In the genomic region with DNA sequence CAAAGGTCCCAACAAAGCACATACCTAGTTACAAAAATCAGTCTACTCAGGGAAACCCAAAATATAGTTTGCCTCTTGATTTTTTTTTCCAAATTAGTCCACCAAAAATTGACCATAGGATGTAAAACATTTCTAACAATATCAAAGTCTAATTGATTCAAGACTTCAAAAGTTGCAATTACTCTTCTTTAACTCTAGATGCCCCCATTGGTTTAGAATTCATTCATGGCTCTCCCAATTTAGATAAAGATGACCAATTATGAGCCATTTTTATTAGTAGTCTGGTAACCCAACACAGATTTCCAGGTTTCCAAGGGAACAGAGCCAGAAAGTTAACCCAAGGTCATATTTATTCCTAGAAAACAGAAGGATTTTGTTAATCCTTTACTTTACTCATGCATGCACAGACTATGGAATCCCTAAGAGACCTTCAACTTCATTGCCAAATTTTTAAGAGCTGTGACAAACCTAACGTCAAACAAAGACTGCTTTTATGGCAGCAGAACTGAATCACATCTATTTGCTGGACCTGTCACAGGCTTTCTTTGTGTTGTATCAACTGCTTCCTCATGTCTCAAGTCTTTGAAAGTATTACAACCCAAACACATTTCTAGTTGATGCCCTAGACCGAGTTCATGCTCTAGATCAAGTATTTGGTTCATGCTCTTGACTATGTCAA, we compare ENCODE assay signal across 9 cellular contexts. TPM values are rescaled to one million over a fixed set of nuclear protein-coding genes. Genes with fewer than 3 reads are reported as not detected.
DNase-seq lines count a peak whose midpoint lies in the region; ATAC-seq, FAIRE-seq and TF ChIP-seq lines count a peak whose summit lies in the region.
"Had no signal": no experiment of that assay in that cellular context is flagged by ENCODE, and none has a peak within 500 bp of the region (broad histone marks: within the 10 kb centered on the region; RNA-seq: fewer than 3 reads in every experiment).

No MANE protein-coding gene starts in this region.

- no peaks in the 10 kb centered on the region for H3K79me2 ChIP-seq in neural cell (replicated peaks; ENCODE audit: insufficient read depth, low read length)

- DNase-seq in GM04504 (ENCODE audit: low read depth) (peak; percentile 2), LoVo (ENCODE audit: low spot score) (peak; percentile 14), WERI-Rb-1 (no peak), small intestine (no peak)
- DNase-seq in central memory CD4-positive, alpha-beta T cell = peak; percentile 26
- DNase-seq: KG1 had no signal

- no peak overlapping the region for H3K27ac ChIP-seq in neural cell (ENCODE audit: low read length)
- no peak overlapping the region for H3K27ac ChIP-seq in WERI-Rb-1
- H3K27ac ChIP-seq in small intestine (ENCODE audit: low read depth in 1 of 2, low read length in 1 of 2) = no peak overlapping the region

- no peak for TF ChIP-seq EP300 in neural cell (conservative IDR thresholded peaks at IDR 0.05; ENCODE audit: poor library complexity, severe bottlenecking)

- H3K9me2 ChIP-seq in neural cell (ENCODE audit: insufficient read depth, low read length) = no peaks in the 10 kb centered on the region

- no peaks in the 10 kb centered on the region for H3K9me3 ChIP-seq in neural cell (ENCODE audit: low read length)
- no peaks in the 10 kb centered on the region for H3K9me3 ChIP-seq in WERI-Rb-1 (ENCODE audit: severe bottlenecking)
- no peaks in the 10 kb centered on the region for H3K9me3 ChIP-seq in small intestine (ENCODE audit: control insufficient read depth, low read depth)

- no peaks in the 10 kb centered on the region for H3F3A ChIP-seq in neural cell (ENCODE audit: insufficient read depth, low read length, poor library complexity, severe bottlenecking)

- H3K4me1 ChIP-seq in small intestine (ENCODE audit: control insufficient read depth in 2 of 2, insufficient read depth in 1 of 2, low read depth in 1 of 2, low read length in 1 of 2) = no peaks in the 10 kb centered on the region

- ATAC-seq in GM18520 (IDR thresholded peaks at IDR 0.05; ENCODE audit: unreplicated experiment) (no peak), HG03432 (IDR thresholded peaks at IDR 0.05; ENCODE audit: unreplicated experiment) (no peak)

- peak; percentile 80 for TF ChIP-seq CTCF in neural cell (IDR thresholded peaks at IDR 0.05; ENCODE audit: poor library complexity, severe bottlenecking)
- TF ChIP-seq CTCF in WERI-Rb-1 (IDR thresholded peaks at IDR 0.05; ENCODE audit: low read depth, low read length) = no peak

- no peaks in the 10 kb centered on the region for H4K20me1 ChIP-seq in neural cell (ENCODE audit: insufficient read depth)

- no peak overlapping the region for H3K9ac ChIP-seq in neural cell (ENCODE audit: low read length)

- H2AFZ ChIP-seq in neural cell (ENCODE audit: low read depth, low read length) = no peak overlapping the region

- WGBS in small intestine, 3 donors = 26 to 40% (median 34%) methylated on average over 2 of the region's 2 CpGs

- H3K4me2 ChIP-seq in neural cell (ENCODE audit: low read length) = no peak overlapping the region

- H3K4me3 ChIP-seq in neural cell (ENCODE audit: low read length) (no peak overlapping the region), WERI-Rb-1 (ENCODE audit: low read depth, low read length) (no peak overlapping the region), small intestine (ENCODE audit: low read depth in 1 of 2, low read length in 2 of 2) (no peak overlapping the region)

- peaks cover 3% of the 10 kb centered on the region for H3K27me3 ChIP-seq in neural cell (ENCODE audit: insufficient read depth, low read depth, low read length)
- H3K27me3 ChIP-seq in WERI-Rb-1 (ENCODE audit: insufficient read depth, low read depth, severe bottlenecking) = peaks cover 36% of the 10 kb centered on the region
- H3K27me3 ChIP-seq in small intestine (ENCODE audit: control insufficient read depth in 2 of 2, insufficient read depth in 2 of 2, low read length in 2 of 2) = no peaks in the 10 kb centered on the region

- H3K36me3 ChIP-seq in neural cell (ENCODE audit: insufficient read depth, low read length) (no peaks in the 10 kb centered on the region), WERI-Rb-1 (no peaks in the 10 kb centered on the region), small intestine (ENCODE audit: control insufficient read depth in 2 of 2, insufficient read depth in 2 of 2, low read length in 2 of 2) (peaks cover 3 to 31% of the 10 kb centered on the region in 2 donors)

- FAIRE-seq in small intestine (lab: Jason Lieb, UNC) = no peak

- TF ChIP-seq RAD21 in neural cell (conservative IDR thresholded peaks at IDR 0.05) = peak; percentile 88

TF ChIP-seq in neural cell, 6 proteins besides CTCF, POLR2A, EP300 and RAD21:
- no peak for TF ChIP-seq TAF1 (IDR thresholded peaks at IDR 0.05; ENCODE audit: low read depth)
- no peak for TF ChIP-seq REST (IDR thresholded peaks at IDR 0.05; ENCODE audit: borderline replicate concordance)
- TF ChIP-seq SMC3 (conservative IDR thresholded peaks at IDR 0.05; ENCODE audit: poor library complexity) = peak; percentile 86
TF ChIP-seq in neural cell: peak in this region for 1.

RNA-seq across cellular contexts. Expression of gene C22orf42, which starts 55.3 kb away (rescaled TPM):
- polyA plus RNA-seq in neural cell = 51.0 and 64.0 TPM in 2 replicates
- 23.0 and 25.6 TPM in 2 replicates for polyA minus RNA-seq in neural cell
- under 1 TPM in 1 of 3 donors, not detected in 2; 0.09 TPM for polyA plus RNA-seq in small intestine

Comparison
In these comparisons a context has a peak if more than half of its experiments do, and no peak if none do; other contexts are left out.
1. DNase-seq: peak in GM04504 (single experiment), LoVo (single experiment) and central memory CD4-positive, alpha-beta T cell (single experiment); none in WERI-Rb-1 (single experiment) and small intestine (single experiment).
2. RNA of gene C22orf42, which starts 55.3 kb away (polyA plus RNA-seq): 51.0 to 64.0 TPM in neural cell; 0.09 TPM in small intestine; every median in the first group is over 10 times any median in the second.